Comparison of ENCODE assay signal across 2 cellular contexts in the genomic region with DNA sequence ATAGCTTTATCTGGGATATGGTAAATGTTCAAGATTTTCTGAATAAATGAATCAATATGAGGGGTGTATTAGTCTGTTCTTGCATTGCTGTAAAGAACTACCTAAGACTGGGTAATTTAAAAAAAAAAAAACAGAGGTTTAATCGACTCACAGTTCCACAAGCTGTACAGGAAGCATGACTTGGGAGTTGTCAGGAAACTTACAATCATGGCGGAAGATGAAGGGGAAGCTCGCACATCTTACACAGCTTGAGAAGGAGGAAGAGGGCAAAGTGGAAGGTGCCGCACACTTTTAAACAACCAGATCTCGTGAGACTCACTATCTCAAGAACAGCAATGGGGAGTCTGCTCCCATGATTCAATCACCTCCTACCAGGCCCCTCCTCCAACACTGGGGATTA.
TF ChIP-seq lines count a peak whose summit lies in the region.

No MANE protein-coding gene starts in this region.

TF ChIP-seq in GM23338, 12 proteins besides CTCF, POLR2A, EP300 and RAD21:
- TF ChIP-seq CREB1 (CRISPR knock-in tag; IDR thresholded peaks at IDR 0.05; ENCODE audit: low read depth), result no peak
- no peak for TF ChIP-seq NANOG (IDR thresholded peaks at IDR 0.05; ENCODE audit: borderline replicate concordance)
- TF ChIP-seq, protein P1, sequence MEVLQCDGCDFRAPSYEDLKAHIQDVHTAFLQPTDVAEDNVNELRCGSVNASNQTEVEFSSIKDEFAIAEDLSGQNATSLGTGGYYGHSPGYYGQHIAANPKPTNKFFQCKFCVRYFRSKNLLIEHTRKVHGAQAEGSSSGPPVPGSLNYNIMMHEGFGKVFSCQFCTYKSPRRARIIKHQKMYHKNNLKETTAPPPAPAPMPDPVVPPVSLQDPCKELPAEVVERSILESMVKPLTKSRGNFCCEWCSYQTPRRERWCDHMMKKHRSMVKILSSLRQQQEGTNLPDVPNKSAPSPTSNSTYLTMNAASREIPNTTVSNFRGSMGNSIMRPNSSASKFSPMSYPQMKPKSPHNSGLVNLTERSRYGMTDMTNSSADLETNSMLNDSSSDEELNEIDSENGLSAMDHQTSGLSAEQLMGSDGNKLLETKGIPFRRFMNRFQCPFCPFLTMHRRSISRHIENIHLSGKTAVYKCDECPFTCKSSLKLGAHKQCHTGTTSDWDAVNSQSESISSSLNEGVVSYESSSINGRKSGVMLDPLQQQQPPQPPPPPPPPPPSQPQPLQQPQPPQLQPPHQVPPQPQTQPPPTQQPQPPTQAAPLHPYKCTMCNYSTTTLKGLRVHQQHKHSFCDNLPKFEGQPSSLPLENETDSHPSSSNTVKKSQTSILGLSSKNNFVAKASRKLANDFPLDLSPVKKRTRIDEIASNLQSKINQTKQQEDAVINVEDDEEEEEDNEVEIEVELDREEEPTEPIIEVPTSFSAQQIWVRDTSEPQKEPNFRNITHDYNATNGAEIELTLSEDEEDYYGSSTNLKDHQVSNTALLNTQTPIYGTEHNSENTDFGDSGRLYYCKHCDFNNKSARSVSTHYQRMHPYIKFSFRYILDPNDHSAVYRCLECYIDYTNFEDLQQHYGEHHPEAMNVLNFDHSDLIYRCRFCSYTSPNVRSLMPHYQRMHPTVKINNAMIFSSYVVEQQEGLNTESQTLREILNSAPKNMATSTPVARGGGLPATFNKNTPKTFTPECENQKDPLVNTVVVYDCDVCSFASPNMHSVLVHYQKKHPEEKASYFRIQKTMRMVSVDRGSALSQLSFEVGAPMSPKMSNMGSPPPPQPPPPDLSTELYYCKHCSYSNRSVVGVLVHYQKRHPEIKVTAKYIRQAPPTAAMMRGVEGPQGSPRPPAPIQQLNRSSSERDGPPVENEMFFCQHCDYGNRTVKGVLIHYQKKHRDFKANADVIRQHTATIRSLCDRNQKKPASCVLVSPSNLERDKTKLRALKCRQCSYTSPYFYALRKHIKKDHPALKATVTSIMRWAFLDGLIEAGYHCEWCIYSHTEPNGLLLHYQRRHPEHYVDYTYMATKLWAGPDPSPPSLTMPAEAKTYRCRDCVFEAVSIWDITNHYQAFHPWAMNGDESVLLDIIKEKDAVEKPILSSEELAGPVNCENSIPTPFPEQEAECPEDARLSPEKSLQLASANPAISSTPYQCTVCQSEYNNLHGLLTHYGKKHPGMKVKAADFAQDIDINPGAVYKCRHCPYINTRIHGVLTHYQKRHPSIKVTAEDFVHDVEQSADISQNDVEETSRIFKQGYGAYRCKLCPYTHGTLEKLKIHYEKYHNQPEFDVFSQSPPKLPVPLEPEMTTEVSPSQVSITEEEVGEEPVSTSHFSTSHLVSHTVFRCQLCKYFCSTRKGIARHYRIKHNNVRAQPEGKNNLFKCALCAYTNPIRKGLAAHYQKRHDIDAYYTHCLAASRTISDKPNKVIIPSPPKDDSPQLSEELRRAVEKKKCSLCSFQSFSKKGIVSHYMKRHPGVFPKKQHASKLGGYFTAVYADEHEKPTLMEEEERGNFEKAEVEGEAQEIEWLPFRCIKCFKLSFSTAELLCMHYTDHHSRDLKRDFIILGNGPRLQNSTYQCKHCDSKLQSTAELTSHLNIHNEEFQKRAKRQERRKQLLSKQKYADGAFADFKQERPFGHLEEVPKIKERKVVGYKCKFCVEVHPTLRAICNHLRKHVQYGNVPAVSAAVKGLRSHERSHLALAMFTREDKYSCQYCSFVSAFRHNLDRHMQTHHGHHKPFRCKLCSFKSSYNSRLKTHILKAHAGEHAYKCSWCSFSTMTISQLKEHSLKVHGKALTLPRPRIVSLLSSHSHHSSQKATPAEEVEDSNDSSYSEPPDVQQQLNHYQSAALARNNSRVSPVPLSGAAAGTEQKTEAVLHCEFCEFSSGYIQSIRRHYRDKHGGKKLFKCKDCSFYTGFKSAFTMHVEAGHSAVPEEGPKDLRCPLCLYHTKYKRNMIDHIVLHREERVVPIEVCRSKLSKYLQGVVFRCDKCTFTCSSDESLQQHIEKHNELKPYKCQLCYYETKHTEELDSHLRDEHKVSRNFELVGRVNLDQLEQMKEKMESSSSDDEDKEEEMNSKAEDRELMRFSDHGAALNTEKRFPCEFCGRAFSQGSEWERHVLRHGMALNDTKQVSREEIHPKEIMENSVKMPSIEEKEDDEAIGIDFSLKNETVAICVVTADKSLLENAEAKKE (CRISPR knock-in tag; IDR thresholded peaks at IDR 0.05), result no peak
- TF ChIP-seq JUNB (IDR thresholded peaks at IDR 0.05; ENCODE audit: unreplicated experiment), result no peak
- no peak for TF ChIP-seq ZNF331 (CRISPR knock-in tag; IDR thresholded peaks at IDR 0.05; ENCODE audit: low read depth)

TF ChIP-seq in K562, 482 proteins besides CTCF, POLR2A, EP300 and RAD21:
- TF ChIP-seq ZNF239 (CRISPR knock-in tag; IDR thresholded peaks at IDR 0.05) (no peak), ZNF695 (CRISPR knock-in tag; IDR thresholded peaks at IDR 0.05) (no peak), JUND (IDR thresholded peaks at IDR 0.05; ENCODE audit: borderline replicate concordance, low read depth, low read length) (no peak), JUND (tag; IDR thresholded peaks at IDR 0.05; ENCODE audit: borderline replicate concordance, low read depth, low read length) (no peak), ZNF766 (CRISPR knock-in tag; conservative IDR thresholded peaks at IDR 0.05) (peak; percentile 88), CHD2 (IDR thresholded peaks at IDR 0.05; ENCODE audit: low read depth, low read length) (peak; percentile 31; the same call in 1 of the 2 replicates), RFX1 (IDR thresholded peaks at IDR 0.05) (no peak), ZKSCAN8 (CRISPR knock-in tag; IDR thresholded peaks at IDR 0.05) (no peak), SMAD4 (CRISPR knock-in tag; conservative IDR thresholded peaks at IDR 0.05) (no peak), ZNF311 (CRISPR knock-in tag; IDR thresholded peaks at IDR 0.05) (no peak), LEF1 (IDR thresholded peaks at IDR 0.05) (no peak), ATF4 (CRISPR knock-in tag; IDR thresholded peaks at IDR 0.05) (no peak)
- TF ChIP-seq, protein P2, sequence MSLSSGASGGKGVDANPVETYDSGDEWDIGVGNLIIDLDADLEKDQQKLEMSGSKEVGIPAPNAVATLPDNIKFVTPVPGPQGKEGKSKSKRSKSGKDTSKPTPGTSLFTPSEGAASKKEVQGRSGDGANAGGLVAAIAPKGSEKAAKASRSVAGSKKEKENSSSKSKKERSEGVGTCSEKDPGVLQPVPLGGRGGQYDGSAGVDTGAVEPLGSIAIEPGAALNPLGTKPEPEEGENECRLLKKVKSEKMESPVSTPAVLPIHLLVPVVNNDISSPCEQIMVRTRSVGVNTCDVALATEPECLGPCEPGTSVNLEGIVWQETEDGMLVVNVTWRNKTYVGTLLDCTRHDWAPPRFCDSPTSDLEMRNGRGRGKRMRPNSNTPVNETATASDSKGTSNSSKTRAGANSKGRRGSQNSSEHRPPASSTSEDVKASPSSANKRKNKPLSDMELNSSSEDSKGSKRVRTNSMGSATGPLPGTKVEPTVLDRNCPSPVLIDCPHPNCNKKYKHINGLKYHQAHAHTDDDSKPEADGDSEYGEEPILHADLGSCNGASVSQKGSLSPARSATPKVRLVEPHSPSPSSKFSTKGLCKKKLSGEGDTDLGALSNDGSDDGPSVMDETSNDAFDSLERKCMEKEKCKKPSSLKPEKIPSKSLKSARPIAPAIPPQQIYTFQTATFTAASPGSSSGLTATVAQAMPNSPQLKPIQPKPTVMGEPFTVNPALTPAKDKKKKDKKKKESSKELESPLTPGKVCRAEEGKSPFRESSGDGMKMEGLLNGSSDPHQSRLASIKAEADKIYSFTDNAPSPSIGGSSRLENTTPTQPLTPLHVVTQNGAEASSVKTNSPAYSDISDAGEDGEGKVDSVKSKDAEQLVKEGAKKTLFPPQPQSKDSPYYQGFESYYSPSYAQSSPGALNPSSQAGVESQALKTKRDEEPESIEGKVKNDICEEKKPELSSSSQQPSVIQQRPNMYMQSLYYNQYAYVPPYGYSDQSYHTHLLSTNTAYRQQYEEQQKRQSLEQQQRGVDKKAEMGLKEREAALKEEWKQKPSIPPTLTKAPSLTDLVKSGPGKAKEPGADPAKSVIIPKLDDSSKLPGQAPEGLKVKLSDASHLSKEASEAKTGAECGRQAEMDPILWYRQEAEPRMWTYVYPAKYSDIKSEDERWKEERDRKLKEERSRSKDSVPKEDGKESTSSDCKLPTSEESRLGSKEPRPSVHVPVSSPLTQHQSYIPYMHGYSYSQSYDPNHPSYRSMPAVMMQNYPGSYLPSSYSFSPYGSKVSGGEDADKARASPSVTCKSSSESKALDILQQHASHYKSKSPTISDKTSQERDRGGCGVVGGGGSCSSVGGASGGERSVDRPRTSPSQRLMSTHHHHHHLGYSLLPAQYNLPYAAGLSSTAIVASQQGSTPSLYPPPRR (CRISPR knock-in tag; IDR thresholded peaks at IDR 0.05; ENCODE audit: borderline replicate concordance), result no peak
- TF ChIP-seq, protein P3, sequence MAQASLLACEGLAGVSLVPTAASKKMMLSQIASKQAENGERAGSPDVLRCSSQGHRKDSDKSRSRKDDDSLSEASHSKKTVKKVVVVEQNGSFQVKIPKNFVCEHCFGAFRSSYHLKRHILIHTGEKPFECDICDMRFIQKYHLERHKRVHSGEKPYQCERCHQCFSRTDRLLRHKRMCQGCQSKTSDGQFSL (CRISPR knock-in tag; IDR thresholded peaks at IDR 0.05), result no peak
- TF ChIP-seq, protein P3 (tag; IDR thresholded peaks at IDR 0.05), result no peak
- TF ChIP-seq, protein P4, sequence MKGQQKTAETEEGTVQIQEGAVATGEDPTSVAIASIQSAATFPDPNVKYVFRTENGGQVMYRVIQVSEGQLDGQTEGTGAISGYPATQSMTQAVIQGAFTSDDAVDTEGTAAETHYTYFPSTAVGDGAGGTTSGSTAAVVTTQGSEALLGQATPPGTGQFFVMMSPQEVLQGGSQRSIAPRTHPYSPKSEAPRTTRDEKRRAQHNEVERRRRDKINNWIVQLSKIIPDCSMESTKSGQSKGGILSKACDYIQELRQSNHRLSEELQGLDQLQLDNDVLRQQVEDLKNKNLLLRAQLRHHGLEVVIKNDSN (CRISPR knock-in tag; IDR thresholded peaks at IDR 0.05), result no peak
TF ChIP-seq in K562: peak in this region for 2.
